9 cellular contexts compared by ENCODE assay signal in genomic region chr1:156767101-156767878, GRCh38. TPM values are rescaled to one million over a fixed set of nuclear protein-coding genes. Genes with fewer than 3 reads are reported as not detected.
DNase-seq lines count a peak whose midpoint lies in the region; ATAC-seq, FAIRE-seq and TF ChIP-seq lines count a peak whose summit lies in the region.
"Had no signal": no experiment of that assay in that cellular context is flagged by ENCODE, and none has a peak within 500 bp of the region (broad histone marks: within the 10 kb centered on the region; RNA-seq: fewer than 3 reads in every experiment).

A gene with protein sequence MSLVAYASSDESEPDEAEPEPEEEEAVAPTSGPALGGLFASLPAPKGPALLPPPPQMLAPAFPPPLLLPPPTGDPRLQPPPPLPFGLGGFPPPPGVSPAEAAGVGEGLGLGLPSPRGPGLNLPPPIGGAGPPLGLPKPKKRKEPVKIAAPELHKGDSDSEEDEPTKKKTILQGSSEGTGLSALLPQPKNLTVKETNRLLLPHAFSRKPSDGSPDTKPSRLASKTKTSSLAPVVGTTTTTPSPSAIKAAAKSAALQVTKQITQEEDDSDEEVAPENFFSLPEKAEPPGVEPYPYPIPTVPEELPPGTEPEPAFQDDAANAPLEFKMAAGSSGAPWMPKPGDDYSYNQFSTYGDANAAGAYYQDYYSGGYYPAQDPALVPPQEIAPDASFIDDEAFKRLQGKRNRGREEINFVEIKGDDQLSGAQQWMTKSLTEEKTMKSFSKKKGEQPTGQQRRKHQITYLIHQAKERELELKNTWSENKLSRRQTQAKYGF (plus strand): TSS chr1:156767535. CDS start chr1:156767772, 237 bp downstream.

- H3K36me3 Mint-ChIP-seq in activated CD4-positive, alpha-beta T cell treated with anti-CD3 and anti-CD28 coated beads for 36 hours (ENCODE audit: low read depth) = peaks cover 30% of the 10 kb centered on the region

- CTCF ChIA-PET in activated CD4-positive, alpha-beta T cell treated with anti-CD3 and anti-CD28 coated beads for 36 hours (lab: Charles Lee) = interaction anchor here (0.5 to 8.9 kb wide), 14 partner anchors 14 to 266 kb away, joined by 3 to 128 read pairs (median 4); partner anchors contain the start of genes HDGF, ISG20L2, METTL25B and MRPL24

- H3K4me1 Mint-ChIP-seq in activated CD4-positive, alpha-beta T cell treated with anti-CD3 and anti-CD28 coated beads for 36 hours = peaks cover 35% of the 10 kb centered on the region

- DNase-seq in Ammon's horn (ENCODE audit: low spot score) = peak; percentile 100
- DNase-seq in NCI-H510A treated with DMSO at 0.1 percent for 48 hours (lab: John Stamatoyannopoulos, UW) = peak; percentile 99
- peak; percentile 98 for DNase-seq in activated CD4-positive, alpha-beta T cell treated with anti-CD3 and anti-CD28 coated beads for 36 hours
- peak; percentile 100 for DNase-seq in kidney tubule cell (ENCODE audit: low spot score)
- DNase-seq in stimulated activated CD4-positive, alpha-beta T cell treated with anti-CD3 and anti-CD28 coated beads, Interleukin-1b, Interleukin-23, amount 100 ng/mL, for 24 hours (ENCODE audit: low read depth in 4 of 4, low spot score in 1 of 4) = peak; percentile 81 to 94 (median 89)

- peak; percentile 51 for TF ChIP-seq POLR2A in GM19193 (IDR thresholded peaks at IDR 0.05; ENCODE audit: extremely low read depth, insufficient read depth, insufficient read length)

- peak; percentile 92 for ATAC-seq in HG03439 (IDR thresholded peaks at IDR 0.05; ENCODE audit: unreplicated experiment)
- ATAC-seq in activated CD4-positive, alpha-beta T cell treated with anti-CD3 and anti-CD28 coated beads for 36 hours = peak; percentile 96

- FAIRE-seq in colon (lab: Jason Lieb, UNC) = peak; percentile 80

- intact Hi-C loops in activated CD4-positive, alpha-beta T cell treated with anti-CD3 and anti-CD28 coated beads for 36 hours (cut with DNase I, micrococcal nuclease) = loop anchor here (1.0 to 10.0 kb wide), 14 partner anchors 16 to 715 kb away; partner anchors contain the start of genes HDGF (in 2 of the 2), ISG20L2 (in 2 of the 2), METTL25B (in 2 of the 2) and MRPL24 (in 2 of the 2)

- no peak within 1 kb of the TSS for H3K27ac Mint-ChIP-seq in activated CD4-positive, alpha-beta T cell treated with anti-CD3 and anti-CD28 coated beads for 36 hours
- H3K27ac Mint-ChIP-seq: stimulated activated naive CD8-positive, alpha-beta T cell treated with anti-CD3 and anti-CD28 coated beads, Interleukin-15, Interleukin-2, amounts not matched to agents 100 ng/mL and 50 ng/mL, for 24 hours had no signal

- H3K4me3 Mint-ChIP-seq in activated CD4-positive, alpha-beta T cell treated with anti-CD3 and anti-CD28 coated beads for 36 hours = no peak within 1 kb of the TSS
- H3K4me3 Mint-ChIP-seq: stimulated activated naive CD8-positive, alpha-beta T cell treated with anti-CD3 and anti-CD28 coated beads, Interleukin-15, Interleukin-2, amounts not matched to agents 100 ng/mL and 50 ng/mL, for 24 hours had no signal

- H3K9me3 Mint-ChIP-seq in activated CD4-positive, alpha-beta T cell treated with anti-CD3 and anti-CD28 coated beads for 36 hours (ENCODE audit: low read depth) = no peaks in the 10 kb centered on the region
- H3K9me3 Mint-ChIP-seq: stimulated activated naive CD8-positive, alpha-beta T cell treated with anti-CD3 and anti-CD28 coated beads, Interleukin-15, Interleukin-2, amounts not matched to agents 100 ng/mL and 50 ng/mL, for 24 hours had no signal

- H3K27me3 Mint-ChIP-seq in activated CD4-positive, alpha-beta T cell treated with anti-CD3 and anti-CD28 coated beads for 36 hours = no peaks in the 10 kb centered on the region
- H3K27me3 Mint-ChIP-seq: stimulated activated naive CD8-positive, alpha-beta T cell treated with anti-CD3 and anti-CD28 coated beads, Interleukin-15, Interleukin-2, amounts not matched to agents 100 ng/mL and 50 ng/mL, for 24 hours had no signal

- POLR2A ChIA-PET in activated CD4-positive, alpha-beta T cell treated with anti-CD3 and anti-CD28 coated beads for 36 hours (lab: Charles Lee) = interaction anchor here (0.6 to 3.0 kb wide), 7 partner anchors 16 to 264 kb away, joined by 3 to 42 read pairs (median 5); partner anchors contain the start of genes HDGF, ISG20L2, METTL25B and MRPL24

RNA-seq across cellular contexts. Expression of the gene that starts here (rescaled TPM):
- total RNA-seq in activated CD4-positive, alpha-beta T cell treated with anti-CD3 and anti-CD28 coated beads for 36 hours = 100 to 1,000 TPM in 1 of 2 experiments, 10 to 100 TPM in 1; 80.4 to 110 TPM

Comparison
In these comparisons a context has a peak if more than half of its experiments do, and no peak if none do; other contexts are left out.
1. Peak in every context shown above with its lines: DNase-seq and ATAC-seq.